Comparison of ENCODE assay signal across 12 cellular contexts in genomic region chr10:30467939-30468338, GRCh38. TPM values are rescaled to one million over a fixed set of nuclear protein-coding genes. Genes with fewer than 3 reads are reported as not detected.
DNase-seq lines count a peak whose midpoint lies in the region; ATAC-seq and TF ChIP-seq lines count a peak whose summit lies in the region.
"Had no signal": no experiment of that assay in that cellular context is flagged by ENCODE, and none has a peak within 500 bp of the region (broad histone marks: within the 10 kb centered on the region; RNA-seq: fewer than 3 reads in every experiment).

No MANE protein-coding gene starts in this region.

- peak; percentile 32 for DNase-seq in GM10266 (ENCODE audit: extremely low spot score)
- DNase-seq in MM.1S, result peak; percentile 60
- peak; percentile 9 for DNase-seq in islet precursor cell
- no peak for DNase-seq in NCI-H526 treated with DMSO at 0.1 percent for 48 hours (lab: John Stamatoyannopoulos, UW)
- DNase-seq in ascending aorta (ENCODE audit: low spot score in 2 of 2), result no peak
- DNase-seq in HEK293T (ENCODE audit: extremely low spot score), result no peak
- DNase-seq: colonic mucosa; heart right ventricle; stimulated activated CD4-positive, alpha-beta T cell treated with anti-CD3 and anti-CD28 coated beads, Interleukin-15, amount 100 ng/mL, for 24 hours had no signal

- intact Hi-C loops in ascending aorta (cut with DNase I), result no loop called here

- no peaks in the 10 kb centered on the region for H4K20me1 ChIP-seq in MM.1S (ENCODE audit: insufficient read depth, low read length)

- ATAC-seq in GM21528 (IDR thresholded peaks at IDR 0.05; ENCODE audit: low FRiP score, unreplicated experiment) (peak; percentile 77), GM21367 (IDR thresholded peaks at IDR 0.05; ENCODE audit: unreplicated experiment) (no peak)

- H3K4me2 ChIP-seq in MM.1S (ENCODE audit: low read depth, low read length), result peak overlapping the region; percentile 58

- POLR2A ChIA-PET in HEK293T (lab: Yijun Ruan, JAX), result no interaction called here

- H2AFZ ChIP-seq in MM.1S (ENCODE audit: low read length), result no peak overlapping the region

- H3K79me2 ChIP-seq in MM.1S (ENCODE audit: low read length), result no peaks in the 10 kb centered on the region

- H3K27me3 ChIP-seq in MM.1S (replicated peaks; ENCODE audit: insufficient read depth, low read length) (no peaks in the 10 kb centered on the region), ascending aorta (no peaks in the 10 kb centered on the region)
- H3K27me3 ChIP-seq: colonic mucosa, heart right ventricle, suprapubic skin had no signal

- TF ChIP-seq CTCF in GM10266 (IDR thresholded peaks at IDR 0.05; ENCODE audit: control insufficient read depth, insufficient read depth, low read depth, missing control alignments), result no peak
- TF ChIP-seq CTCF in MM.1S (IDR thresholded peaks at IDR 0.05; ENCODE audit: low read length), result no peak
- no peak for TF ChIP-seq CTCF in ascending aorta (IDR thresholded peaks at IDR 0.05)

- no peaks in the 10 kb centered on the region for H3K9me3 ChIP-seq in MM.1S (replicated peaks; ENCODE audit: insufficient read depth, low read length)
- no peaks in the 10 kb centered on the region for H3K9me3 ChIP-seq in ascending aorta
- H3K9me3 ChIP-seq: colonic mucosa, heart right ventricle, suprapubic skin had no signal

- CTCF ChIA-PET in HEK293T (lab: Yijun Ruan, JAX), result no interaction called here

- no peak overlapping the region for H3K9ac ChIP-seq in MM.1S (ENCODE audit: low read length)

- no peak overlapping the region; the same call in 1 of the 2 replicates for H3K4me3 ChIP-seq in MM.1S (ENCODE audit: low read length)
- H3K4me3 ChIP-seq in ascending aorta, result no peak overlapping the region
- H3K4me3 ChIP-seq: colonic mucosa, heart right ventricle, suprapubic skin had no signal

- H3F3A ChIP-seq in MM.1S (ENCODE audit: insufficient read depth, low read length), result 0 out of 2 replicates have a peak, but pooled peaks cover 4% of the 10 kb centered on the region

- H3K36me3 ChIP-seq in MM.1S (replicated peaks; ENCODE audit: insufficient read depth, low read length), result no peaks in the 10 kb centered on the region
- peaks cover 0 to 2% of the 10 kb centered on the region in 2 donors for H3K36me3 ChIP-seq in ascending aorta
- H3K36me3 ChIP-seq: colonic mucosa, suprapubic skin had no signal

- no peak overlapping the region for H3K27ac ChIP-seq in MM.1S (ENCODE audit: low read length)
- H3K27ac ChIP-seq in ascending aorta, result no peak overlapping the region
- H3K27ac ChIP-seq: colonic mucosa, suprapubic skin had no signal

- H3K4me1 ChIP-seq in MM.1S (ENCODE audit: low read length) (peaks cover 9% of the 10 kb centered on the region), ascending aorta (no peaks in the 10 kb centered on the region)
- H3K4me1 ChIP-seq: colonic mucosa, suprapubic skin had no signal

- H3K9me2 ChIP-seq in MM.1S (replicated peaks; ENCODE audit: insufficient read depth, low read length), result no peaks in the 10 kb centered on the region

TF ChIP-seq in HEK293T, 16 proteins besides CTCF, POLR2A, EP300 and RAD21:
- TF ChIP-seq FOXK2 (IDR thresholded peaks at IDR 0.05), result no peak
- TF ChIP-seq SP1 (IDR thresholded peaks at IDR 0.05), result no peak
- TF ChIP-seq NFRKB (IDR thresholded peaks at IDR 0.05), result no peak
- TF ChIP-seq BHLHE40 (IDR thresholded peaks at IDR 0.05; ENCODE audit: borderline replicate concordance), result no peak
- TF ChIP-seq TARDBP (IDR thresholded peaks at IDR 0.05), result no peak
- TF ChIP-seq HDGF (IDR thresholded peaks at IDR 0.05; ENCODE audit: borderline replicate concordance), result no peak
- TF ChIP-seq CTBP1 (IDR thresholded peaks at IDR 0.05; ENCODE audit: borderline replicate concordance), result no peak

RNA-seq across cellular contexts. Expression of gene MAP3K8, which starts 34.0 kb away (rescaled TPM):
- total RNA-seq in ascending aorta, result 15.8 TPM

Comparison
In these comparisons a context has a peak if more than half of its experiments do, and no peak if none do; other contexts are left out.
1. DNase-seq: peak in GM10266 (single experiment), MM.1S (single experiment) and islet precursor cell (single experiment); none in NCI-H526 treated with DMSO at 0.1 percent for 48 hours (single experiment), ascending aorta (0 of 2) and HEK293T (single experiment).